Comparison of ENCODE assay signal across 21 cellular contexts in genomic region chr10:116866987-116867595, GRCh38. TPM values are rescaled to one million over a fixed set of nuclear protein-coding genes. Genes with fewer than 3 reads are reported as not detected.
DNase-seq lines count a peak whose midpoint lies in the region; ATAC-seq, FAIRE-seq and TF ChIP-seq lines count a peak whose summit lies in the region.
"Had no signal": no experiment of that assay in that cellular context is flagged by ENCODE, and none has a peak within 500 bp of the region (broad histone marks: within the 10 kb centered on the region; RNA-seq: fewer than 3 reads in every experiment).

No MANE protein-coding gene starts in this region.

- ATAC-seq in A549 (peak in 1 of 2 experiments; percentile 36; a peak in 2 of 6 replicates), gastroesophageal sphincter (peak; percentile 65)
- ATAC-seq: K562, T-cell had no signal

- no peaks in the 10 kb centered on the region for H3K27me3 ChIP-seq in bronchial epithelial cell (ENCODE audit: control insufficient read depth, insufficient read depth, low read length)
- H3K27me3 ChIP-seq in gastroesophageal sphincter, result peaks cover 8% of the 10 kb centered on the region
- H3K27me3 ChIP-seq: ascending aorta, colonic mucosa, suprapubic skin, vagina had no signal

- no peak for TF ChIP-seq CTCF in A549 (IDR thresholded peaks at IDR 0.05)
- TF ChIP-seq CTCF in bronchial epithelial cell (IDR thresholded peaks at IDR 0.05; ENCODE audit: insufficient read depth, low read length, severe bottlenecking), result no peak
- no peak for TF ChIP-seq CTCF in gastroesophageal sphincter (IDR thresholded peaks at IDR 0.05)
- no peak for TF ChIP-seq CTCF in chondrocyte (IDR thresholded peaks at IDR 0.05)

- H3K4me1 ChIP-seq in A549, result peaks cover 13% of the 10 kb centered on the region; the same call in 2 of the 3 replicates
- no peaks in the 10 kb centered on the region for H3K4me1 ChIP-seq in gastroesophageal sphincter
- H3K4me1 ChIP-seq: ascending aorta, colonic mucosa, vagina had no signal

- FAIRE-seq in A549 (lab: Jason Lieb, UNC) (no peak), bronchial epithelial cell (lab: Jason Lieb, UNC) (no peak)
- FAIRE-seq: K562 had no signal

- H3K9me3 Mint-ChIP-seq in chondrocyte (ENCODE audit: low read depth), result no peaks in the 10 kb centered on the region

- no peak overlapping the region for H3K27ac Mint-ChIP-seq in chondrocyte (ENCODE audit: unreplicated experiment)
- H3K27ac Mint-ChIP-seq: T-cell had no signal

- peak overlapping the region; percentile 20; the same call in 2 of the 3 replicates for H3K4me2 ChIP-seq in A549

- no peak overlapping the region for H3K4me3 Mint-ChIP-seq in chondrocyte (ENCODE audit: unreplicated experiment)
- H3K4me3 Mint-ChIP-seq: T-cell had no signal

- no peak for TF ChIP-seq RAD21 in A549 (conservative IDR thresholded peaks at IDR 0.05 in 1 of 2, IDR thresholded peaks at IDR 0.05 in 1 of 2)

- DNase-seq in A549 (ENCODE audit: low read depth in 1 of 2, low spot score in 1 of 2) (no peak), LHCN-M2 (ENCODE audit: low read depth) (peak; percentile 18), bronchial epithelial cell (ENCODE audit: low read depth) (peak; percentile 79), NCI-H2029 treated with DMSO at 0.1 percent for 48 hours (lab: John Stamatoyannopoulos, UW) (no peak), chondrocyte (ENCODE audit: low spot score) (no peak), putamen (ENCODE audit: low spot score) (no peak)
- no peak for DNase-seq in stimulated activated CD4-positive, alpha-beta T cell treated with anti-CD3 and anti-CD28 coated beads, Interleukin-15, amount 100 ng/mL, for 24 hours
- DNase-seq: ACHN; activated CD4-positive, alpha-beta T cell treated with anti-CD3 and anti-CD28 coated beads, Interleukin-2, amount 50 U/mL, for 1 hour; activated gamma-delta T cell treated with Interleukin-2 at 50 U/mL for 16 hours; colonic mucosa; DMS153; MV-4-11; NCI-H187 treated with DMSO at 0.1 percent for 48 hours; NCI-H510A treated with DMSO at 0.1 percent for 48 hours; T-cell had no signal

- no peak overlapping the region for H3K4me3 ChIP-seq in A549
- no peak overlapping the region for H3K4me3 ChIP-seq in bronchial epithelial cell (ENCODE audit: low read depth, low read length)
- H3K4me3 ChIP-seq in gastroesophageal sphincter, result no peak overlapping the region
- H3K4me3 ChIP-seq: ascending aorta, colonic mucosa, K562, suprapubic skin, vagina had no signal

- no peak for TF ChIP-seq POLR2A in A549 (IDR thresholded peaks at IDR 0.05; ENCODE audit: low read length)
- TF ChIP-seq POLR2A in gastroesophageal sphincter (IDR thresholded peaks at IDR 0.05), result no peak

- H3K36me3 Mint-ChIP-seq in chondrocyte (ENCODE audit: low read depth), result no peaks in the 10 kb centered on the region
- H3K36me3 Mint-ChIP-seq: T-cell had no signal

- no peaks in the 10 kb centered on the region for H3K4me1 Mint-ChIP-seq in chondrocyte (ENCODE audit: low read depth)
- H3K4me1 Mint-ChIP-seq: T-cell had no signal

- H3K9me3 ChIP-seq in A549 (no peaks in the 10 kb centered on the region), gastroesophageal sphincter (no peaks in the 10 kb centered on the region)
- H3K9me3 ChIP-seq: ascending aorta, colonic mucosa, suprapubic skin, vagina had no signal

- H3K27me3 Mint-ChIP-seq in chondrocyte (ENCODE audit: low read depth), result no peaks in the 10 kb centered on the region

- POLR2A ChIA-PET in A549 (lab: Yijun Ruan, JAX), result no interaction called here

- TF ChIP-seq EP300 in A549 (IDR thresholded peaks at IDR 0.05) (no peak), gastroesophageal sphincter (IDR thresholded peaks at IDR 0.05) (no peak)

- CTCF ChIA-PET in A549 (lab: Yijun Ruan, JAX), result interaction anchor here (1.3 to 1.6 kb wide), 2 partner anchors 10 to 299 kb away, joined by 3 to 6 read pairs; no protein-coding TSS in a partner anchor

- H3K27ac ChIP-seq in A549 (no peak overlapping the region), gastroesophageal sphincter (no peak overlapping the region)
- H3K27ac ChIP-seq: ascending aorta, colonic mucosa, suprapubic skin, vagina had no signal

- WGBS in A549 (ENCODE audit: missing lambda C conversion rate), result 79% methylated on average over 6 of the region's 6 CpGs
- WGBS in gastroesophageal sphincter (ENCODE audit: low coverage in 1 of 2), 2 donors, result 81 to 88% methylated on average over 2 to 6 of the region's 6 CpGs

- H3K36me3 ChIP-seq in bronchial epithelial cell (ENCODE audit: control insufficient read depth, insufficient read depth, low read length) (no peaks in the 10 kb centered on the region), gastroesophageal sphincter (no peaks in the 10 kb centered on the region)
- H3K36me3 ChIP-seq: ascending aorta, colonic mucosa, suprapubic skin, vagina had no signal

TF ChIP-seq in A549, 52 proteins besides CTCF, POLR2A, EP300 and RAD21:
- TF ChIP-seq EHF (CRISPR knock-in tag; IDR thresholded peaks at IDR 0.05), result no peak
- no peak for TF ChIP-seq SREBF2 (IDR thresholded peaks at IDR 0.05)
- TF ChIP-seq RARB (CRISPR knock-in tag; IDR thresholded peaks at IDR 0.05), result no peak
- no peak for TF ChIP-seq USF2 (IDR thresholded peaks at IDR 0.05)
- no peak for TF ChIP-seq KDM1A (IDR thresholded peaks at IDR 0.05; ENCODE audit: low read depth)
- TF ChIP-seq FOSB (CRISPR knock-in tag; IDR thresholded peaks at IDR 0.05), result no peak
- no peak for TF ChIP-seq HEYL (CRISPR knock-in tag; IDR thresholded peaks at IDR 0.05)
- TF ChIP-seq NFE2L2 (conservative IDR thresholded peaks at IDR 0.05; ENCODE audit: low read length), result no peak
- TF ChIP-seq RNF2 (IDR thresholded peaks at IDR 0.05; ENCODE audit: borderline replicate concordance, low read depth), result no peak
- no peak for TF ChIP-seq HMGXB4 (CRISPR knock-in tag; IDR thresholded peaks at IDR 0.05; ENCODE audit: borderline replicate concordance)
- no peak for TF ChIP-seq JUNB (IDR thresholded peaks at IDR 0.05)
- TF ChIP-seq CBX2 (IDR thresholded peaks at IDR 0.05; ENCODE audit: borderline replicate concordance, low read depth), result no peak
- no peak for TF ChIP-seq POLR2AphosphoS2 (conservative IDR thresholded peaks at IDR 0.05; ENCODE audit: low read length)
- no peak for TF ChIP-seq CBX8 (IDR thresholded peaks at IDR 0.05)
- TF ChIP-seq MAZ (IDR thresholded peaks at IDR 0.05; ENCODE audit: borderline replicate concordance, low read depth, low read length), result no peak
- TF ChIP-seq CHD4 (IDR thresholded peaks at IDR 0.05; ENCODE audit: borderline replicate concordance), result no peak
- TF ChIP-seq HOXB5 (CRISPR knock-in tag; IDR thresholded peaks at IDR 0.05), result no peak
- no peak for TF ChIP-seq TP53 (CRISPR knock-in tag; IDR thresholded peaks at IDR 0.05)
- TF ChIP-seq MAFK (IDR thresholded peaks at IDR 0.05; ENCODE audit: partially characterized antibody), result no peak
- TF ChIP-seq JUN (IDR thresholded peaks at IDR 0.05), result no peak

RNA-seq across cellular contexts. Expression of gene ENO4, which starts 17.8 kb away (rescaled TPM):
- polyA plus RNA-seq in A549 (2011; rRNA removed) (0.47 and 0.60 TPM in 2 replicates), A549 (2017; fragmentation: RNase III; extraction: RNeasy Plus Mini Kit Qiagen cat#74134 plus additional on column Dnase treatment) (0.17 to 0.39 TPM (median 0.36 TPM) in 3 replicates)
- polyA plus RNA-seq in A549 (2012; cell fraction: cytosol; rRNA removed), result 0.30 and 0.41 TPM in 2 replicates
- 0.15 and 0.26 TPM in 2 replicates for polyA plus RNA-seq in A549 (2012; cell fraction: nucleus; rRNA removed)
- 0.25 and 1.8 TPM in 2 replicates for polyA minus RNA-seq in A549 (2011; rRNA and poly(A)+ RNA removed)
- total RNA-seq in LHCN-M2 (2014; rRNA removed) (0.19 and 0.23 TPM in 2 replicates), bronchial epithelial cell (not detected in 2 replicates), gastroesophageal sphincter (under 1 TPM in 3 of 4 donors, not detected in 1; 0.20 to 0.67 (median 0.58) TPM), chondrocyte (0.45 to 3.2 TPM (median 0.90 TPM) in 3 replicates)
- polyA plus RNA-seq in LHCN-M2 (2012), result 0.58 TPM
- total RNA-seq: ascending aorta, colonic mucosa, K562, T-cell, vagina had no signal

Comparison
In these comparisons a context has a peak if more than half of its experiments do, and no peak if none do; other contexts are left out.
1. DNase-seq: peak in LHCN-M2 (single experiment) and bronchial epithelial cell (single experiment); none in A549 (0 of 2), stimulated activated CD4-positive, alpha-beta T cell treated with anti-CD3 and anti-CD28 coated beads, Interleukin-15, amount 100 ng/mL, for 24 hours (single experiment), NCI-H2029 treated with DMSO at 0.1 percent for 48 hours (single experiment), chondrocyte (single experiment) and putamen (single experiment).